Comparison of ENCODE assay signal across 10 cellular contexts in the genomic region with DNA sequence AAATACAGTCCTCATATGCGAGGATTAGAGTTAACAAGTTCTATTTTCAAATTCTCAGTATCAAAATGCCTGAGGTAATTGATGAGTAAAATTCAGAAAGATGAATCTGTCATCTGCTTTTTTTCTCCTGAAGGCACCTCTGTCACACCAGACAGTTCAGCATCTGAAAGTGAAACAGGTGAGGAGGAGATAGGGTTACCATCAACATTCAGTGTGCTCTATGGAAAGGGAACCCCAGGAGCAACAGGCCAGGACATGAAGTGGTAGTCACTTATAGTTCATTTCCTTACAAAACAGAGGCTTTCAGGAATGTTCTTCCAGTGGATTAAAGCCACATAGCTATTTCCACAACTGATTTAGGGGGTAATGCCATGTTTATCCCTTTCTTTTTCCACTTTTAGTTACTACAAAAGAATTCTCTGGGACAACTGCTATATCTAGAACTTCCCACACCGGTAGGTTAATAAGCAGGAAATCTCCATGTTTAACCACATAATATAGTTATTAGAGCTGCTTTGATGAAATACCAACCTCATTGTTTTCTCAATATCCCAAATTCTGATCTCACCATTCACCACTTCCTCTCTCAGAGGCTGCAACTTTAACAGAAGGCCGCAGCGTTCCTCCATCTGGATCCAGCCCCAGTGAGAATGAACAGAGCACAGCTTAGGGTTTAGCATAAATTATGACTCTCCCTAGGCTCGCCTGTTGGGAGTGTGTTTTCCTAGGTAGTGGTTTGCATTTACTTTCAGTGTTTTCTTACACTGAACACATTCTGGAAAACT.
DNase-seq lines count a peak whose midpoint lies in the region; ATAC-seq and TF ChIP-seq lines count a peak whose summit lies in the region.
"Had no signal": no experiment of that assay in that cellular context is flagged by ENCODE, and none has a peak within 500 bp of the region (broad histone marks: within the 10 kb centered on the region; RNA-seq: fewer than 3 reads in every experiment).

No MANE protein-coding gene starts in this region.

- peaks cover 13% of the 10 kb centered on the region for H3K4me1 Mint-ChIP-seq in nephron progenitor cell
- H3K4me1 Mint-ChIP-seq in Calu3 (ENCODE audit: low read depth, unreplicated experiment): no peaks in the 10 kb centered on the region
- H3K4me1 Mint-ChIP-seq: activated naive CD8-positive, alpha-beta T cell treated with anti-CD3 and anti-CD28 coated beads, Interleukin-2, amount 10 ng/mL, durations not matched to agents 7 days and 5 days had no signal

- H3K4me3 Mint-ChIP-seq in nephron progenitor cell (no peak overlapping the region), Calu3 (ENCODE audit: low read depth, unreplicated experiment) (no peak overlapping the region)
- H3K4me3 Mint-ChIP-seq: activated naive CD8-positive, alpha-beta T cell treated with anti-CD3 and anti-CD28 coated beads, Interleukin-2, amount 10 ng/mL, durations not matched to agents 7 days and 5 days; stimulated activated naive CD8-positive, alpha-beta T cell treated with anti-CD3 and anti-CD28 coated beads, Interleukin-15, Interleukin-2, amounts not matched to agents 100 ng/mL and 50 ng/mL, for 24 hours had no signal

- peak overlapping the region; percentile 86 for H3K27ac Mint-ChIP-seq in nephron progenitor cell
- no peak overlapping the region for H3K27ac Mint-ChIP-seq in Calu3 (ENCODE audit: unreplicated experiment)
- H3K27ac Mint-ChIP-seq: activated naive CD8-positive, alpha-beta T cell treated with anti-CD3 and anti-CD28 coated beads, Interleukin-2, amount 10 ng/mL, durations not matched to agents 7 days and 5 days; stimulated activated naive CD8-positive, alpha-beta T cell treated with anti-CD3 and anti-CD28 coated beads, Interleukin-15, Interleukin-2, amounts not matched to agents 100 ng/mL and 50 ng/mL, for 24 hours had no signal

- no peaks in the 10 kb centered on the region for H3K36me3 Mint-ChIP-seq in nephron progenitor cell (ENCODE audit: low read depth)
- no peaks in the 10 kb centered on the region for H3K36me3 Mint-ChIP-seq in Calu3 (ENCODE audit: insufficient read depth, unreplicated experiment)
- H3K36me3 Mint-ChIP-seq: activated naive CD8-positive, alpha-beta T cell treated with anti-CD3 and anti-CD28 coated beads, Interleukin-2, amount 10 ng/mL, durations not matched to agents 7 days and 5 days had no signal

- CTCF ChIA-PET in Calu3 (lab: Charles Lee): no interaction called here

- H3K9me3 Mint-ChIP-seq in nephron progenitor cell (no peaks in the 10 kb centered on the region), Calu3 (ENCODE audit: low read depth, unreplicated experiment) (no peaks in the 10 kb centered on the region)
- H3K9me3 Mint-ChIP-seq: activated naive CD8-positive, alpha-beta T cell treated with anti-CD3 and anti-CD28 coated beads, Interleukin-2, amount 10 ng/mL, durations not matched to agents 7 days and 5 days; stimulated activated naive CD8-positive, alpha-beta T cell treated with anti-CD3 and anti-CD28 coated beads, Interleukin-15, Interleukin-2, amounts not matched to agents 100 ng/mL and 50 ng/mL, for 24 hours had no signal

- intact Hi-C loops in Calu3 (cut with micrococcal nuclease; ENCODE audit: unreplicated experiment): no loop called here

- TF ChIP-seq CTCF in nephron progenitor cell (IDR thresholded peaks at IDR 0.05) (no peak), Calu3 (IDR thresholded peaks at IDR 0.05; ENCODE audit: unreplicated experiment) (no peak)

- peaks cover 2% of the 10 kb centered on the region for H3K27me3 Mint-ChIP-seq in nephron progenitor cell (ENCODE audit: low read depth, poor library complexity)
- H3K27me3 Mint-ChIP-seq in Calu3 (ENCODE audit: unreplicated experiment): no peaks in the 10 kb centered on the region
- H3K27me3 Mint-ChIP-seq: activated naive CD8-positive, alpha-beta T cell treated with anti-CD3 and anti-CD28 coated beads, Interleukin-2, amount 10 ng/mL, durations not matched to agents 7 days and 5 days; stimulated activated naive CD8-positive, alpha-beta T cell treated with anti-CD3 and anti-CD28 coated beads, Interleukin-15, Interleukin-2, amounts not matched to agents 100 ng/mL and 50 ng/mL, for 24 hours had no signal

- DNase-seq in NCI-H2171 treated with DMSO at 0.1 percent for 48 hours (lab: John Stamatoyannopoulos, UW) (peak; percentile 82), nephron progenitor cell (no peak), mucosa of gallbladder (ENCODE audit: low spot score) (no peak), Calu3 (no peak), occipital lobe (lab: John Stamatoyannopoulos, UW) (no peak), inferior parietal cortex (ENCODE audit: extremely low spot score) (no peak)
- DNase-seq: activated naive CD8-positive, alpha-beta T cell treated with anti-CD3 and anti-CD28 coated beads, Interleukin-2, amount 10 ng/mL, durations not matched to agents 7 days and 5 days had no signal

- no TSS peak for BruUV-seq in Calu3 (replicated peaks; lab: Mats Ljungman, UMichigan)

- ATAC-seq in GM19025 (IDR thresholded peaks at IDR 0.05; ENCODE audit: low read depth, unreplicated experiment): peak; percentile 61
- ATAC-seq in HG02885 (IDR thresholded peaks at IDR 0.05; ENCODE audit: poor library complexity, unreplicated experiment): peak; percentile 78
